Comparison of ENCODE assay signal across 8 cellular contexts in genomic region chr11:62556102-62556871, GRCh38. TPM values are rescaled to one million over a fixed set of nuclear protein-coding genes. Genes with fewer than 3 reads are reported as not detected.
A peak's percentile ranks its signal among the peaks of the same experiment; 100 is the strongest.
DNase-seq lines count a peak whose midpoint lies in the region; ATAC-seq and TF ChIP-seq lines count a peak whose summit lies in the region.

No MANE protein-coding gene starts in this region.

- ATAC-seq in GM19035 (IDR thresholded peaks at IDR 0.05; ENCODE audit: unreplicated experiment): peak; percentile 36

- H3K27me3 Mint-ChIP-seq in activated naive CD8-positive, alpha-beta T cell: no peaks in the 10 kb centered on the region
- H3K27me3 Mint-ChIP-seq in glutamatergic neuron (ENCODE audit: unreplicated experiment): peaks cover 4% of the 10 kb centered on the region

- H3K27me3 ChIP-seq in HL-60 (ENCODE audit: insufficient read depth, poor library complexity, severe bottlenecking): no peaks in the 10 kb centered on the region

- H3K27ac Mint-ChIP-seq in activated naive CD8-positive, alpha-beta T cell: peak overlapping the region; percentile 92
- H3K27ac Mint-ChIP-seq in glutamatergic neuron (ENCODE audit: unreplicated experiment): peak overlapping the region; percentile 53

- no peak overlapping the region for H3K9ac ChIP-seq in SK-N-MC (ENCODE audit: insufficient read length)

- H3K4me3 ChIP-seq in AG10803 (ENCODE audit: low read length): peak overlapping the region; percentile 42
- H3K4me3 ChIP-seq in HL-60 (replicated peaks; ENCODE audit: insufficient read depth, low read length): no peak overlapping the region
- H3K4me3 ChIP-seq in SK-N-MC: 0 out of 2 replicates have a peak overlapping the region, but pooled peaks have one; percentile 8

- peak; percentile 95 for DNase-seq in AG10803 (ENCODE audit: low read depth)
- peak; percentile 98 to 99 for DNase-seq in HL-60 (ENCODE audit: low read depth in 1 of 2, low spot score in 1 of 2)
- DNase-seq in SK-N-MC (ENCODE audit: low read depth, low spot score): no peak
- peak; percentile 65 for DNase-seq in glutamatergic neuron
- peak; percentile 81 for DNase-seq in pons (ENCODE audit: low spot score)
- DNase-seq in NCI-H2107 treated with DMSO at 0.1 percent for 48 hours (lab: John Stamatoyannopoulos, UW; ENCODE audit: unreplicated experiment): no peak

- TF ChIP-seq CTCF in AG10803 (conservative IDR thresholded peaks at IDR 0.05; ENCODE audit: low read length): no peak
- no peak for TF ChIP-seq CTCF in HL-60 (IDR thresholded peaks at IDR 0.05; ENCODE audit: insufficient read depth, low read length)
- TF ChIP-seq CTCF in glutamatergic neuron (IDR thresholded peaks at IDR 0.05; ENCODE audit: partially characterized antibody, unreplicated experiment): no peak

- H3K27ac ChIP-seq in HL-60 (replicated peaks) (peak overlapping the region; percentile 94), SK-N-MC (peak overlapping the region; percentile 93)

- peaks cover 92% of the 10 kb centered on the region for H3K4me1 Mint-ChIP-seq in activated naive CD8-positive, alpha-beta T cell (ENCODE audit: low read depth)
- peaks cover 33% of the 10 kb centered on the region for H3K4me1 Mint-ChIP-seq in glutamatergic neuron (ENCODE audit: low read depth, unreplicated experiment)

- H3K36me3 Mint-ChIP-seq in activated naive CD8-positive, alpha-beta T cell: peaks cover 3% of the 10 kb centered on the region
- H3K36me3 Mint-ChIP-seq in glutamatergic neuron (ENCODE audit: unreplicated experiment): peaks cover 5% of the 10 kb centered on the region

- H3K36me3 ChIP-seq in SK-N-MC (ENCODE audit: insufficient read depth, low read length): peaks cover 50% of the 10 kb centered on the region

- no peaks in the 10 kb centered on the region for H3K9me3 ChIP-seq in SK-N-MC (ENCODE audit: low read depth, low read length)

- peak overlapping the region; percentile 76 for H3K4me3 Mint-ChIP-seq in activated naive CD8-positive, alpha-beta T cell
- peak overlapping the region; percentile 30 for H3K4me3 Mint-ChIP-seq in glutamatergic neuron (ENCODE audit: unreplicated experiment)

- H3K9me3 Mint-ChIP-seq in activated naive CD8-positive, alpha-beta T cell (ENCODE audit: low read depth): no peaks in the 10 kb centered on the region
- H3K9me3 Mint-ChIP-seq in glutamatergic neuron (ENCODE audit: unreplicated experiment): no peaks in the 10 kb centered on the region

RNA-seq across cellular contexts. Expression of gene AHNAK, which starts 9.7 kb away (rescaled TPM):
- 4.5 TPM for total RNA-seq in glutamatergic neuron (ENCODE audit: unreplicated experiment)

RNA-seq across cellular contexts. Expression of gene EEF1G, which starts 17.4 kb away (rescaled TPM):
- 928 TPM for total RNA-seq in glutamatergic neuron (ENCODE audit: unreplicated experiment)

RNA-seq across cellular contexts. Expression of gene TUT1, which starts 35.0 kb away (rescaled TPM):
- total RNA-seq in glutamatergic neuron (ENCODE audit: unreplicated experiment): 29.7 TPM

RNA-seq across cellular contexts. Expression of gene MTA2, which starts 45.4 kb away (rescaled TPM):
- total RNA-seq in glutamatergic neuron (ENCODE audit: unreplicated experiment): 172 TPM

RNA-seq across cellular contexts. Expression of gene EML3, which starts 56.3 kb away (rescaled TPM):
- total RNA-seq in glutamatergic neuron (ENCODE audit: unreplicated experiment): 26.7 TPM

Comparison
In these comparisons a context has a peak if more than half of its experiments do, and no peak if none do; other contexts are left out.
1. DNase-seq: peak in AG10803 (single experiment), HL-60 (2 of 2), glutamatergic neuron (single experiment) and pons (single experiment); none in SK-N-MC (single experiment) and NCI-H2107 treated with DMSO at 0.1 percent for 48 hours (single experiment).